11 cellular contexts compared by ENCODE assay signal in the genomic region with DNA sequence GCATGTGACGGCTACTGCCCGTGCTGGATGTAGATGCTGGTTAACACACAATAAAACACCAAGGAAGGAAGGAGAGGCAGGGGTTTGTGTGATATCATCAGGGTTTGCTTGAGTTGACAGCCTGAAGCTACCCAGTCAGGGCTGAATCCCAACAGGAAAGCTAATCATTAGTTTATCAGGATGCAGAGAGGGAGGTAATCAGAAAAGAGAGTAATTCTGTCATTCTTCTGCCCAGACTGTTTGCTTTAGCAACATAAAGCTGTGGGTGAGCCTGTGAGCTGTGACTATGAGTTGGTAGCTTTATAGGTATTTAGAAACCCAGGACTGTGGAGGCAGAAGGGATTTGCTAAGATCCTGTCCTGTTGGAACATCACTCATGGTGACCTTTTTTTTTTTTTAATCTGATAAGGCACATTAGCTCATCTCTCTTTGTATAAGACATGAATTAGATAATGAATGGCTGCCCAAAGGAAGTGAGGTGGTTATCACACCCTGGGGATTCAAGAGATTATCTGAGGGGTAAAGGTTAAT.
DNase-seq lines count a peak whose midpoint lies in the region; ATAC-seq, FAIRE-seq and TF ChIP-seq lines count a peak whose summit lies in the region.
"Had no signal": no experiment of that assay in that cellular context is flagged by ENCODE, and none has a peak within 500 bp of the region (broad histone marks: within the 10 kb centered on the region; RNA-seq: fewer than 3 reads in every experiment).

No MANE protein-coding gene starts in this region.

- intact Hi-C loops in mucosa of descending colon (cut with DNase I, micrococcal nuclease) (no loop called here), uterus (cut with DNase I; ENCODE audit: low total_unique reads) (no loop called here), colonic mucosa (cut with DNase I) (no loop called here)

- peak overlapping the region in 4 of 5 experiments; percentile 43 to 64 (median 50) for H3K4me3 Mint-ChIP-seq in brain

- H3K27me3 Mint-ChIP-seq in brain, result no peaks in the 10 kb centered on the region

- peaks cover 19% of the 10 kb centered on the region for H3K36me3 Mint-ChIP-seq in brain
- H3K36me3 Mint-ChIP-seq in activated naive CD4-positive, alpha-beta T cell treated with anti-CD3 and anti-CD28 coated beads, Interleukin-2, amount 50 U/mL, for 72 hours, result no peaks in the 10 kb centered on the region

- no peak overlapping the region for H3K4me3 ChIP-seq in mucosa of descending colon
- H3K4me3 ChIP-seq in uterus, result no peak overlapping the region
- H3K4me3 ChIP-seq in colonic mucosa, result no peak overlapping the region

- H3K27ac ChIP-seq in uterus, result peak overlapping the region; percentile 79 to 80
- no peak overlapping the region for H3K27ac ChIP-seq in colonic mucosa

- peaks cover 6% of the 10 kb centered on the region for H3K4me1 ChIP-seq in mucosa of descending colon (ENCODE audit: low read depth)
- H3K4me1 ChIP-seq in uterus, result peaks cover 8 to 10% of the 10 kb centered on the region in 2 donors
- peaks cover 5% of the 10 kb centered on the region for H3K4me1 ChIP-seq in colonic mucosa

- TF ChIP-seq POLR2A in uterus (IDR thresholded peaks at IDR 0.05) (no peak), GM12891 (IDR thresholded peaks at IDR 0.05; ENCODE audit: low read depth, low read length) (no peak)

- H3K27me3 ChIP-seq in uterus (no peaks in the 10 kb centered on the region), colonic mucosa (no peaks in the 10 kb centered on the region)

- peak; percentile 63 for ATAC-seq in mucosa of descending colon
- no peak for ATAC-seq in activated naive CD4-positive, alpha-beta T cell treated with anti-CD3 and anti-CD28 coated beads, Interleukin-2, amount 50 U/mL, for 72 hours
- ATAC-seq: activated CD4-positive, CD25-positive, alpha-beta regulatory T cell treated with anti-CD3 and anti-CD28 coated beads, Interleukin-2, amount 50 U/mL, for 24 hours had no signal

- FAIRE-seq in GM12891 (lab: Jason Lieb, UNC), result no peak
- FAIRE-seq: colon had no signal

- TF ChIP-seq CTCF in brain (conservative IDR thresholded peaks at IDR 0.05) (no peak), mucosa of descending colon (IDR thresholded peaks at IDR 0.05) (no peak), uterus (IDR thresholded peaks at IDR 0.05) (no peak), colonic mucosa (IDR thresholded peaks at IDR 0.05) (no peak)

- H3K27ac Mint-ChIP-seq in brain, result peak overlapping the region; percentile 78 to 97 (median 93)
- no peak overlapping the region for H3K27ac Mint-ChIP-seq in activated naive CD4-positive, alpha-beta T cell treated with anti-CD3 and anti-CD28 coated beads, Interleukin-2, amount 50 U/mL, for 72 hours

- no peaks in the 10 kb centered on the region for H3K36me3 ChIP-seq in mucosa of descending colon (ENCODE audit: low read depth)
- no peaks in the 10 kb centered on the region for H3K36me3 ChIP-seq in uterus
- no peaks in the 10 kb centered on the region for H3K36me3 ChIP-seq in colonic mucosa

- peaks cover 0 to 3% (median 0%) of the 10 kb centered on the region in 5 experiments for H3K9me3 Mint-ChIP-seq in brain
- no peaks in the 10 kb centered on the region for H3K9me3 Mint-ChIP-seq in activated naive CD4-positive, alpha-beta T cell treated with anti-CD3 and anti-CD28 coated beads, Interleukin-2, amount 50 U/mL, for 72 hours

- peak; percentile 22 for DNase-seq in NCI-H2171 treated with DMSO at 0.1 percent for 48 hours (lab: John Stamatoyannopoulos, UW)
- no peak for DNase-seq in NCI-H2171 (lab: John Stamatoyannopoulos, UW)
- DNase-seq in mucosa of descending colon, result no peak
- DNase-seq in uterus, result no peak
- DNase-seq in activated naive CD4-positive, alpha-beta T cell treated with anti-CD3 and anti-CD28 coated beads, Interleukin-2, amount 50 U/mL, for 72 hours (ENCODE audit: low spot score in 2 of 2), result no peak
- no peak for DNase-seq in GM12891 (ENCODE audit: insufficient read length, low spot score)
- DNase-seq in colonic mucosa, result no peak
- DNase-seq: activated effector memory CD4-positive, alpha-beta T cell treated with Interleukin-2 at 50 U/mL for 16 hours had no signal

- no peaks in the 10 kb centered on the region for H3K9me3 ChIP-seq in mucosa of descending colon
- no peaks in the 10 kb centered on the region for H3K9me3 ChIP-seq in uterus
- H3K9me3 ChIP-seq in colonic mucosa, result no peaks in the 10 kb centered on the region

- no peak overlapping the region for H3K9ac ChIP-seq in colonic mucosa (ENCODE audit: low read depth in 2 of 2, low read length in 2 of 2)

- H3K4me1 Mint-ChIP-seq in brain, result peaks cover 72% of the 10 kb centered on the region

TF ChIP-seq in GM12891, 5 proteins besides CTCF, POLR2A, EP300 and RAD21:
- TF ChIP-seq POU2F2 (IDR thresholded peaks at IDR 0.05; ENCODE audit: low read depth, low read length) (no peak), TAF1 (IDR thresholded peaks at IDR 0.05; ENCODE audit: low read depth, low read length) (no peak), SPI1 (IDR thresholded peaks at IDR 0.05; ENCODE audit: low read depth, low read length) (no peak), POLR2AphosphoS5 (IDR thresholded peaks at IDR 0.05; ENCODE audit: low read depth, low read length) (no peak), PAX5 (IDR thresholded peaks at IDR 0.05; ENCODE audit: insufficient read depth, low read length, severe bottlenecking) (no peak)
TF ChIP-seq in GM12891: peak in this region for 0.

Comparison
In these comparisons a context has a peak if more than half of its experiments do, and no peak if none do; other contexts are left out.
1. H3K27ac Mint-ChIP-seq: peak in brain (5 of 5); none in activated naive CD4-positive, alpha-beta T cell treated with anti-CD3 and anti-CD28 coated beads, Interleukin-2, amount 50 U/mL, for 72 hours (0 of 2).